Comparison of ENCODE assay signal across 19 cellular contexts in the genomic region with DNA sequence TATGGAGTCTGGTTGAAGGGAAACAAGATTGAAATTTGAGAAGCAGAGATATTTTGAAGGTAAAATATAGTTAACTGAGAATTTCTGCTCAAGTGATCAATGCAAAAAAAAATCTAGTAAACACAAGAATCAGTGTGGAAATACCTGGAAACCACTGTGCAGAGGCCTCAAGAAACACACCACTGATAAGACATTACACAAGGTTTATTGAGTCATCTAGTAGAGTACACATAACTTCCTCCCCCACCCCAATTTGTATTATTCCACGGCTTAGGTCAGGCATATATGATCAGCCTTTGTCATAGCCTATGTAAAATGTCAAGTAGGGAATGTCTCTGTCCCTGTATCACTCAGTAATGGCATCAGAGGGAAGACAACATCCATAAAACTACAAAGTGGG.
A peak's percentile ranks its signal among the peaks of the same experiment; 100 is the strongest.
DNase-seq lines count a peak whose midpoint lies in the region; ATAC-seq, FAIRE-seq and TF ChIP-seq lines count a peak whose summit lies in the region.
"Had no signal": no experiment of that assay in that cellular context is flagged by ENCODE, and none has a peak within 500 bp of the region (broad histone marks: within the 10 kb centered on the region; RNA-seq: fewer than 3 reads in every experiment).

No MANE protein-coding gene starts in this region.

- no peak overlapping the region for H3K4me3 Mint-ChIP-seq in T-helper 17 cell
- H3K4me3 Mint-ChIP-seq: stimulated activated naive CD8-positive, alpha-beta T cell treated with anti-CD3 and anti-CD28 coated beads, Interleukin-15, amount 100 ng/mL, for 72 hours; type B pancreatic cell had no signal

- no peak for DNase-seq in HepG2 (ENCODE audit: low spot score)
- no peak for DNase-seq in right lobe of liver
- peak; percentile 26 for DNase-seq in RWPE1 (ENCODE audit: low spot score)
- peak; percentile 68 for DNase-seq in epithelial cell of esophagus (ENCODE audit: low read depth)
- DNase-seq in effector memory CD4-positive, alpha-beta T cell: no peak
- DNase-seq in T-helper 17 cell: no peak
- DNase-seq: activated CD4-positive, alpha-beta T cell treated with anti-CD3 and anti-CD28 coated beads for 48 hours; activated effector memory CD4-positive, alpha-beta T cell treated with anti-CD3 and anti-CD28 coated beads, Interleukin-2, amount 50 U/mL, for 16 hours; amniotic stem cell; left lung; Peyer's patch; right cardiac atrium; stimulated activated naive CD8-positive, alpha-beta T cell treated with anti-CD3 and anti-CD28 coated beads, Interleukin-15, amount 100 ng/mL, for 72 hours had no signal

- H3K4me1 ChIP-seq in HepG2 (ENCODE audit: insufficient read depth, low read length) (no peaks in the 10 kb centered on the region), right lobe of liver (no peaks in the 10 kb centered on the region)
- H3K4me1 ChIP-seq in effector memory CD4-positive, alpha-beta T cell (ENCODE audit: control insufficient read depth, insufficient read depth, low read length, poor library complexity, severe bottlenecking): no peaks in the 10 kb centered on the region
- H3K4me1 ChIP-seq: left lung, Peyer's patch had no signal

- no peak overlapping the region for H3K27ac Mint-ChIP-seq in T-helper 17 cell
- H3K27ac Mint-ChIP-seq: stimulated activated naive CD8-positive, alpha-beta T cell treated with anti-CD3 and anti-CD28 coated beads, Interleukin-15, amount 100 ng/mL, for 72 hours; type B pancreatic cell had no signal

- H3K27ac ChIP-seq in HepG2 (ENCODE audit: extremely low read length, insufficient read depth, low read length): no peak overlapping the region
- H3K27ac ChIP-seq in right lobe of liver: no peak overlapping the region
- no peak overlapping the region for H3K27ac ChIP-seq in RWPE1
- no peak overlapping the region for H3K27ac ChIP-seq in effector memory CD4-positive, alpha-beta T cell (ENCODE audit: insufficient read depth, low read length, poor library complexity, severe bottlenecking)
- H3K27ac ChIP-seq: C4-2B, gastroesophageal sphincter, left lung, Peyer's patch had no signal

- no peak for TF ChIP-seq EP300 in HepG2 (IDR thresholded peaks at IDR 0.05; ENCODE audit: low read depth in 2 of 2, low read length in 2 of 2)
- TF ChIP-seq EP300 in HepG2 (CRISPR knock-in tag; IDR thresholded peaks at IDR 0.05; ENCODE audit: borderline replicate concordance): no peak

- WGBS in HepG2 (ENCODE audit: low lambda C conversion rate): 0% methylated on average over 1 of the region's 1 CpG
- 40% methylated on average over 1 of the region's 1 CpG for WGBS in right lobe of liver (ENCODE audit: insufficient coverage, low coverage, low lambda C conversion rate, missing lambda C conversion rate)

- H3K9me3 ChIP-seq in HepG2 (ENCODE audit: low read length): no peaks in the 10 kb centered on the region
- no peaks in the 10 kb centered on the region for H3K9me3 ChIP-seq in right lobe of liver
- no peaks in the 10 kb centered on the region for H3K9me3 ChIP-seq in effector memory CD4-positive, alpha-beta T cell (ENCODE audit: control insufficient read depth, low read length)
- H3K9me3 ChIP-seq in T-helper 17 cell (ENCODE audit: control insufficient read depth, low read length, poor library complexity, severe bottlenecking): peaks cover 3% of the 10 kb centered on the region
- H3K9me3 ChIP-seq: gastroesophageal sphincter, left lung, Peyer's patch had no signal

- no peak overlapping the region for H3K9ac ChIP-seq in HepG2 (ENCODE audit: insufficient read depth, low read depth, low read length)

- peak overlapping the region; percentile 54 for H2AFZ ChIP-seq in HepG2 (ENCODE audit: low read length)

- POLR2A ChIA-PET in HepG2 (lab: Yijun Ruan, JAX) (no interaction called here), RWPE1 (lab: Yijun Ruan, JAX; ENCODE audit: low non-redundant PET) (no interaction called here)

- H3K4me3 ChIP-seq in HepG2 (replicated peaks in 1 of 3; ENCODE audit: insufficient read depth in 1 of 3, low read depth in 2 of 3, low read length in 3 of 3) (no peak overlapping the region), right lobe of liver (no peak overlapping the region), epithelial cell of esophagus (ENCODE audit: low read length) (no peak overlapping the region)
- no peak overlapping the region for H3K4me3 ChIP-seq in effector memory CD4-positive, alpha-beta T cell (ENCODE audit: insufficient read depth, low read depth, low read length, poor library complexity, severe bottlenecking)
- H3K4me3 ChIP-seq: gastroesophageal sphincter, left lung, Peyer's patch had no signal

- ATAC-seq in HepG2: no peak
- ATAC-seq in right lobe of liver: no peak
- no peak for ATAC-seq in T-helper 17 cell
- ATAC-seq in GM18498 (IDR thresholded peaks at IDR 0.05; ENCODE audit: unreplicated experiment): no peak
- ATAC-seq in HG02763 (IDR thresholded peaks at IDR 0.05; ENCODE audit: unreplicated experiment): no peak
- ATAC-seq: gastroesophageal sphincter; left lung; right cardiac atrium; SK-N-SH treated with all-trans-retinoic acid at 6 μM for 48 hours; stimulated activated naive CD8-positive, alpha-beta T cell treated with anti-CD3 and anti-CD28 coated beads, Interleukin-15, amount 100 ng/mL, for 72 hours had no signal

- in situ Hi-C loops in HepG2 (cut with HindIII; ENCODE audit: extremely low pct_ligation_motif_present, low pct_unique_long_range_greater_than_20kb): no loop called here

- no peaks in the 10 kb centered on the region for H3K79me2 ChIP-seq in HepG2 (ENCODE audit: insufficient read depth, low read length)

- CTCF ChIA-PET in HepG2 (lab: Yijun Ruan, JAX; ENCODE audit: low intra/inter-chr PET ratio, low total read pairs): no interaction called here
- CTCF ChIA-PET in RWPE1 (lab: Yijun Ruan, JAX): interaction anchor here (0.7 kb wide), 1 partner anchor 77 kb away, joined by 3 read pairs; no protein-coding TSS in a partner anchor

- BruUV-seq in HepG2 (replicated peaks; lab: Mats Ljungman, UMichigan): no TSS peak

- TF ChIP-seq CTCF in HepG2 (CRISPR knock-in tag; IDR thresholded peaks at IDR 0.05) (no peak), right lobe of liver (IDR thresholded peaks at IDR 0.05) (no peak), RWPE1 (conservative IDR thresholded peaks at IDR 0.05; ENCODE audit: low read depth) (no peak), epithelial cell of esophagus (IDR thresholded peaks at IDR 0.05; ENCODE audit: insufficient read depth, low read depth, low read length, missing control alignments) (no peak)

- H3K36me3 Mint-ChIP-seq in T-helper 17 cell (ENCODE audit: low read depth): no peaks in the 10 kb centered on the region
- H3K36me3 Mint-ChIP-seq: type B pancreatic cell had no signal

- H3K36me3 ChIP-seq in HepG2 (replicated peaks in 1 of 2; ENCODE audit: control insufficient read depth in 1 of 2, insufficient read depth in 2 of 2, low read length in 2 of 2) (no peaks in the 10 kb centered on the region), right lobe of liver (no peaks in the 10 kb centered on the region)
- no peaks in the 10 kb centered on the region for H3K36me3 ChIP-seq in effector memory CD4-positive, alpha-beta T cell (ENCODE audit: control insufficient read depth, insufficient read depth, low read length)
- H3K36me3 ChIP-seq: gastroesophageal sphincter, left lung, Peyer's patch had no signal

- no peaks in the 10 kb centered on the region for H3K27me3 ChIP-seq in HepG2 (ENCODE audit: control insufficient read depth in 1 of 2, insufficient read depth in 2 of 2, low read length in 2 of 2)
- no peaks in the 10 kb centered on the region for H3K27me3 ChIP-seq in right lobe of liver
- H3K27me3 ChIP-seq in effector memory CD4-positive, alpha-beta T cell (replicated peaks; ENCODE audit: control insufficient read depth, insufficient read depth, low read length, poor library complexity, severe bottlenecking): no peaks in the 10 kb centered on the region
- H3K27me3 ChIP-seq: gastroesophageal sphincter, left lung, Peyer's patch had no signal

- no peaks in the 10 kb centered on the region for H4K20me1 ChIP-seq in HepG2 (ENCODE audit: insufficient read depth, low read length)

- no peaks in the 10 kb centered on the region for H3K27me3 Mint-ChIP-seq in T-helper 17 cell
- H3K27me3 Mint-ChIP-seq: stimulated activated naive CD8-positive, alpha-beta T cell treated with anti-CD3 and anti-CD28 coated beads, Interleukin-15, amount 100 ng/mL, for 72 hours; type B pancreatic cell had no signal

- no peak overlapping the region for H3K4me2 ChIP-seq in HepG2 (ENCODE audit: low read depth, low read length)

- intact Hi-C loops in HepG2 (cut with micrococcal nuclease; ENCODE audit: unreplicated experiment) (no loop called here), right lobe of liver (cut with DNase I) (no loop called here)

- no peak for TF ChIP-seq RAD21 in HepG2 (CRISPR knock-in tag; IDR thresholded peaks at IDR 0.05)

- TF ChIP-seq POLR2A in HepG2 (IDR thresholded peaks at IDR 0.05; ENCODE audit: insufficient read depth in 1 of 2, low read depth in 2 of 2, low read length in 2 of 2) (no peak), right lobe of liver (IDR thresholded peaks at IDR 0.05) (no peak)

- no peak for FAIRE-seq in HepG2 (lab: Jason Lieb, UNC)

- H3K4me1 Mint-ChIP-seq in T-helper 17 cell: no peaks in the 10 kb centered on the region
- H3K4me1 Mint-ChIP-seq: stimulated activated naive CD8-positive, alpha-beta T cell treated with anti-CD3 and anti-CD28 coated beads, Interleukin-15, amount 100 ng/mL, for 72 hours had no signal

TF ChIP-seq in HepG2, 621 proteins besides CTCF, POLR2A, EP300 and RAD21 (continues in another document):
- TF ChIP-seq, protein P1, sequence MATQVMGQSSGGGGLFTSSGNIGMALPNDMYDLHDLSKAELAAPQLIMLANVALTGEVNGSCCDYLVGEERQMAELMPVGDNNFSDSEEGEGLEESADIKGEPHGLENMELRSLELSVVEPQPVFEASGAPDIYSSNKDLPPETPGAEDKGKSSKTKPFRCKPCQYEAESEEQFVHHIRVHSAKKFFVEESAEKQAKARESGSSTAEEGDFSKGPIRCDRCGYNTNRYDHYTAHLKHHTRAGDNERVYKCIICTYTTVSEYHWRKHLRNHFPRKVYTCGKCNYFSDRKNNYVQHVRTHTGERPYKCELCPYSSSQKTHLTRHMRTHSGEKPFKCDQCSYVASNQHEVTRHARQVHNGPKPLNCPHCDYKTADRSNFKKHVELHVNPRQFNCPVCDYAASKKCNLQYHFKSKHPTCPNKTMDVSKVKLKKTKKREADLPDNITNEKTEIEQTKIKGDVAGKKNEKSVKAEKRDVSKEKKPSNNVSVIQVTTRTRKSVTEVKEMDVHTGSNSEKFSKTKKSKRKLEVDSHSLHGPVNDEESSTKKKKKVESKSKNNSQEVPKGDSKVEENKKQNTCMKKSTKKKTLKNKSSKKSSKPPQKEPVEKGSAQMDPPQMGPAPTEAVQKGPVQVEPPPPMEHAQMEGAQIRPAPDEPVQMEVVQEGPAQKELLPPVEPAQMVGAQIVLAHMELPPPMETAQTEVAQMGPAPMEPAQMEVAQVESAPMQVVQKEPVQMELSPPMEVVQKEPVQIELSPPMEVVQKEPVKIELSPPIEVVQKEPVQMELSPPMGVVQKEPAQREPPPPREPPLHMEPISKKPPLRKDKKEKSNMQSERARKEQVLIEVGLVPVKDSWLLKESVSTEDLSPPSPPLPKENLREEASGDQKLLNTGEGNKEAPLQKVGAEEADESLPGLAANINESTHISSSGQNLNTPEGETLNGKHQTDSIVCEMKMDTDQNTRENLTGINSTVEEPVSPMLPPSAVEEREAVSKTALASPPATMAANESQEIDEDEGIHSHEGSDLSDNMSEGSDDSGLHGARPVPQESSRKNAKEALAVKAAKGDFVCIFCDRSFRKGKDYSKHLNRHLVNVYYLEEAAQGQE (IDR thresholded peaks at IDR 0.05; ENCODE audit: borderline replicate concordance in 1 of 2, low read depth in 1 of 2, low read length in 2 of 2): no peak

Comparison
In these comparisons a context has a peak if more than half of its experiments do, and no peak if none do; other contexts are left out.
1. DNase-seq: peak in RWPE1 (single experiment) and epithelial cell of esophagus (single experiment); none in HepG2 (single experiment), right lobe of liver (0 of 3), effector memory CD4-positive, alpha-beta T cell (0 of 3) and T-helper 17 cell (0 of 3).